In the genomic region with DNA sequence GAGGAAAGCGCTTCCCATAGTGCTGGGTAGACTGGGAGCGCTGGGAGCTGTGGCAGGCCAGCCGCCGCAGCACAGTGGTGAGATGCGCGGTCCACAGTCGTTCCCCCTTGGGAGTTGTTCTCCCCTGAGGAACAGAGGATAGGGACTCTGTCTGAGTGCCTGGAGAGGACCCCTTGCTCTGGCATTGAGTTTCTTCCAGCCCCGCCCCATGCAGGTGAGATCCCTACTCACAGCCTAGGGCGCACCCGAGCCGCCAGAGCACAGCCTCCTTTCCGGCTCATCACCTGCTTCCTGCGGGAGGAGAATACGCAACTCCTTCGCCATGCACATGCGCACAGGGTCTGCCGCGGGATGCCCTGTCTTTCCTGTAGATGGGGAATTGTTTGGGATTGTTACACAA, we compare ENCODE assay signal across 19 cellular contexts.
DNase-seq lines count a peak whose midpoint lies in the region; ATAC-seq, FAIRE-seq and TF ChIP-seq lines count a peak whose summit lies in the region.
"Had no signal": no experiment of that assay in that cellular context is flagged by ENCODE, and none has a peak within 500 bp of the region (broad histone marks: within the 10 kb centered on the region; RNA-seq: fewer than 3 reads in every experiment).

No MANE protein-coding gene starts in this region.

- H3K79me1 ChIP-seq in mesenchymal stem cell (replicated peaks; ENCODE audit: low read length, poor library complexity, severe bottlenecking), result no peaks in the 10 kb centered on the region

- no peak for FAIRE-seq in K562 (lab: Jason Lieb, UNC)
- FAIRE-seq: A204.1, D721Med, GM12892, GM18507, H54 had no signal

- no peak overlapping the region for H2BK12ac ChIP-seq in mesenchymal stem cell (ENCODE audit: low read length in 2 of 2)

- H2AK5ac ChIP-seq in mesenchymal stem cell (ENCODE audit: low read length, severe bottlenecking), result peak overlapping the region; percentile 51

- 2% methylated on average over 18 of the region's 18 CpGs for WGBS in K562 (ENCODE audit: insufficient coverage, low coverage, missing lambda C conversion rate)
- WGBS in mesenchymal stem cell, result 91% methylated on average over 15 of the region's 18 CpGs

- H3K14ac ChIP-seq in mesenchymal stem cell (ENCODE audit: low read length in 2 of 2), result no peak overlapping the region

- no peak overlapping the region for H4K91ac ChIP-seq in mesenchymal stem cell (ENCODE audit: low read length)

- CTCF ChIA-PET in K562 (lab: Yijun Ruan, JAX; ENCODE audit: low intra/inter-chr PET ratio), result no interaction called here

- H3K4me2 ChIP-seq in K562 (ENCODE audit: insufficient read depth, low read length) (no peak overlapping the region), mesenchymal stem cell (ENCODE audit: low read length, poor library complexity, severe bottlenecking) (no peak overlapping the region)

- no peak overlapping the region for H3K23ac ChIP-seq in mesenchymal stem cell (ENCODE audit: low read length in 2 of 2)

- H3K27ac ChIP-seq in K562 (ENCODE audit: extremely low read depth, low read depth, low read length) (no peak overlapping the region), mesenchymal stem cell (ENCODE audit: low read length, poor library complexity, severe bottlenecking) (no peak overlapping the region), upper lobe of right lung (no peak overlapping the region)

- H3K4me3 ChIP-seq in K562 (no peak overlapping the region), mesenchymal stem cell (ENCODE audit: insufficient read depth in 1 of 2, low read depth in 1 of 2, low read length in 2 of 2) (peak overlapping the region in 1 of 2 experiments; percentile 12), upper lobe of right lung (no peak overlapping the region)

- H3K9ac ChIP-seq in K562 (ENCODE audit: insufficient read depth in 1 of 2, low read depth in 2 of 2, low read length in 2 of 2), result no peak overlapping the region
- H3K9ac ChIP-seq in mesenchymal stem cell (ENCODE audit: low read length), result no peak overlapping the region

- H3K9me3 ChIP-seq in K562 (replicated peaks; ENCODE audit: control insufficient read depth, insufficient read depth, low read depth, low read length), result no peaks in the 10 kb centered on the region
- H3K9me3 ChIP-seq in mesenchymal stem cell (ENCODE audit: control insufficient read depth, low read length), result no peaks in the 10 kb centered on the region
- H3K9me3 ChIP-seq in upper lobe of right lung, result no peaks in the 10 kb centered on the region
- H3K9me3 ChIP-seq: BE2C, Caco-2 had no signal

- TF ChIP-seq CTCF in K562 (IDR thresholded peaks at IDR 0.05 in 2 of 3, conservative IDR thresholded peaks at IDR 0.05 in 1 of 3; ENCODE audit: insufficient read depth in 2 of 3, low read depth in 1 of 3, low read length in 3 of 3) (no peak), upper lobe of right lung (IDR thresholded peaks at IDR 0.05) (no peak)

- no peaks in the 10 kb centered on the region for H3K9me1 ChIP-seq in K562 (ENCODE audit: control insufficient read depth, insufficient read depth, low read length)

- H2BK15ac ChIP-seq in mesenchymal stem cell (ENCODE audit: low read depth, poor library complexity, severe bottlenecking), result no peak overlapping the region

- in situ Hi-C loops in K562 (cut with MboI), result no loop called here

- H3K79me2 ChIP-seq in K562 (ENCODE audit: control insufficient read depth, insufficient read depth, low read length), result no peaks in the 10 kb centered on the region

- H4K20me1 ChIP-seq in K562 (replicated peaks; ENCODE audit: control insufficient read depth, insufficient read depth, low read length), result no peaks in the 10 kb centered on the region

- H3K4ac ChIP-seq in mesenchymal stem cell (ENCODE audit: low read depth in 1 of 2, low read length in 2 of 2), result no peak overlapping the region

- no TSS peak for BruUV-seq in K562 (replicated peaks; lab: Mats Ljungman, UMichigan)

- H3K27me3 ChIP-seq in K562 (ENCODE audit: control insufficient read depth in 2 of 2, insufficient read depth in 2 of 2, low read length in 2 of 2) (no peaks in the 10 kb centered on the region), mesenchymal stem cell (ENCODE audit: control insufficient read depth in 1 of 2, insufficient read depth in 1 of 2, low read length in 2 of 2) (no peaks in the 10 kb centered on the region), upper lobe of right lung (no peaks in the 10 kb centered on the region)
- H3K27me3 ChIP-seq: BE2C had no signal

- TF ChIP-seq RAD21 in K562 (CRISPR knock-in tag; conservative IDR thresholded peaks at IDR 0.05 in 1 of 2, IDR thresholded peaks at IDR 0.05 in 1 of 2), result no peak

- H2BK120ac ChIP-seq in mesenchymal stem cell (ENCODE audit: low read depth, low read length), result no peak overlapping the region

- no peak overlapping the region for H4K8ac ChIP-seq in mesenchymal stem cell (ENCODE audit: low read length)

- POLR2A ChIA-PET in K562 (lab: Yijun Ruan, JAX), result no interaction called here

- TF ChIP-seq EP300 in K562 (IDR thresholded peaks at IDR 0.05; ENCODE audit: low read length), result no peak

- TF ChIP-seq POLR2A in K562 (conservative IDR thresholded peaks at IDR 0.05), result no peak

- intact Hi-C loops in K562 (cut with micrococcal nuclease) (no loop called here), upper lobe of right lung (cut with DNase I) (no loop called here)

- no peak overlapping the region for H3K18ac ChIP-seq in mesenchymal stem cell (ENCODE audit: low read depth in 1 of 2, low read length in 2 of 2)

- no peak for DNase-seq in K562 (ENCODE audit: extremely low read depth in 1 of 4, low spot score in 3 of 4)
- no peak for DNase-seq in mesenchymal stem cell
- DNase-seq in upper lobe of right lung, result no peak
- DNase-seq in NCI-H2171 (lab: John Stamatoyannopoulos, UW), result no peak
- no peak for DNase-seq in T-helper 1 cell
- DNase-seq: ACHN; BE2C; C1 segment of cervical spinal cord; Caco-2; CD4-positive, CD25-positive, alpha-beta regulatory T cell; CD8-positive, alpha-beta memory T cell; GDM1; HCEC 1CT had no signal

- no peak overlapping the region for H2AFZ ChIP-seq in K562 (ENCODE audit: low read depth, low read length)
- H2AFZ ChIP-seq in mesenchymal stem cell (ENCODE audit: low read depth, low read length), result no peak overlapping the region

- no peak overlapping the region for H2BK5ac ChIP-seq in mesenchymal stem cell (ENCODE audit: low read depth, low read length, poor library complexity, severe bottlenecking)

- ATAC-seq in K562 (no peak), upper lobe of right lung (peak; percentile 15), GM19397 (IDR thresholded peaks at IDR 0.05; ENCODE audit: unreplicated experiment) (no peak)

- H3K36me3 ChIP-seq in K562 (ENCODE audit: control insufficient read depth, insufficient read depth, low read length) (no peaks in the 10 kb centered on the region), mesenchymal stem cell (ENCODE audit: control insufficient read depth in 1 of 2, insufficient read depth in 2 of 2, low read depth in 1 of 2, low read length in 2 of 2) (no peaks in the 10 kb centered on the region), upper lobe of right lung (no peaks in the 10 kb centered on the region)
- H3K36me3 ChIP-seq: BE2C had no signal

- H3K4me1 ChIP-seq in K562 (replicated peaks in 1 of 2; ENCODE audit: control insufficient read depth in 2 of 2, insufficient read depth in 2 of 2, low read length in 2 of 2) (no peaks in the 10 kb centered on the region), mesenchymal stem cell (ENCODE audit: control insufficient read depth, insufficient read depth, low read depth, low read length) (peaks cover 3% of the 10 kb centered on the region), upper lobe of right lung (no peaks in the 10 kb centered on the region)
- H3K4me1 ChIP-seq: Caco-2 had no signal

TF ChIP-seq in K562, 482 proteins besides CTCF, POLR2A, EP300 and RAD21:
- TF ChIP-seq, protein P1, sequence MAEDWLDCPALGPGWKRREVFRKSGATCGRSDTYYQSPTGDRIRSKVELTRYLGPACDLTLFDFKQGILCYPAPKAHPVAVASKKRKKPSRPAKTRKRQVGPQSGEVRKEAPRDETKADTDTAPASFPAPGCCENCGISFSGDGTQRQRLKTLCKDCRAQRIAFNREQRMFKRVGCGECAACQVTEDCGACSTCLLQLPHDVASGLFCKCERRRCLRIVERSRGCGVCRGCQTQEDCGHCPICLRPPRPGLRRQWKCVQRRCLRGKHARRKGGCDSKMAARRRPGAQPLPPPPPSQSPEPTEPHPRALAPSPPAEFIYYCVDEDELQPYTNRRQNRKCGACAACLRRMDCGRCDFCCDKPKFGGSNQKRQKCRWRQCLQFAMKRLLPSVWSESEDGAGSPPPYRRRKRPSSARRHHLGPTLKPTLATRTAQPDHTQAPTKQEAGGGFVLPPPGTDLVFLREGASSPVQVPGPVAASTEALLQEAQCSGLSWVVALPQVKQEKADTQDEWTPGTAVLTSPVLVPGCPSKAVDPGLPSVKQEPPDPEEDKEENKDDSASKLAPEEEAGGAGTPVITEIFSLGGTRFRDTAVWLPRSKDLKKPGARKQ (CRISPR knock-in tag; IDR thresholded peaks at IDR 0.05), result no peak
- TF ChIP-seq NRF1 (conservative IDR thresholded peaks at IDR 0.05 in 1 of 2, IDR thresholded peaks at IDR 0.05 in 1 of 2), result peak; percentile 13 to 40; a peak in 2 of 4 replicates
